Comparison of ENCODE assay signal across 18 cellular contexts in genomic region chr1:2340086-2340917, GRCh38. TPM values are rescaled to one million over a fixed set of nuclear protein-coding genes. Genes with fewer than 3 reads are reported as not detected.
DNase-seq lines count a peak whose midpoint lies in the region; ATAC-seq, FAIRE-seq and TF ChIP-seq lines count a peak whose summit lies in the region.
"Had no signal": no experiment of that assay in that cellular context is flagged by ENCODE, and none has a peak within 500 bp of the region (broad histone marks: within the 10 kb centered on the region; RNA-seq: fewer than 3 reads in every experiment).

No MANE protein-coding gene starts in this region.

- H4K8ac ChIP-seq in H1 (ENCODE audit: extremely low read depth, insufficient read depth, low read length) = peak overlapping the region; percentile 35

- H2BK20ac ChIP-seq in H1 (ENCODE audit: low read length) = no peak overlapping the region

- no peak overlapping the region for H3K4me3 ChIP-seq in HepG2 (replicated peaks in 1 of 3; ENCODE audit: insufficient read depth in 1 of 3, low read depth in 2 of 3, low read length in 3 of 3)
- H3K4me3 ChIP-seq in right lobe of liver = no peak overlapping the region
- no peak overlapping the region for H3K4me3 ChIP-seq in H1 (ENCODE audit: extremely low read depth in 1 of 4, insufficient read depth in 2 of 4, low read depth in 3 of 4, low read length in 4 of 4)
- no peak overlapping the region for H3K4me3 ChIP-seq in neural progenitor cell
- H3K4me3 ChIP-seq: A549, GM23338, HAP-1 had no signal

- H3K14ac ChIP-seq in H1 (ENCODE audit: insufficient read length) = no peak overlapping the region

- no peak overlapping the region for H2BK5ac ChIP-seq in H1 (ENCODE audit: low read depth, low read length)

- H2BK15ac ChIP-seq in H1 (ENCODE audit: low read length) = no peak overlapping the region

- H3K27ac Mint-ChIP-seq in neural progenitor cell = peak overlapping the region; percentile 81
- H3K27ac Mint-ChIP-seq: CD4-positive, alpha-beta memory T cell; GM23338 had no signal

- H2AK5ac ChIP-seq in H1 (ENCODE audit: low read depth, low read length) = no peak overlapping the region

- H3K4me1 Mint-ChIP-seq in neural progenitor cell = peaks cover 9% of the 10 kb centered on the region
- H3K4me1 Mint-ChIP-seq: CD4-positive, alpha-beta memory T cell; GM23338 had no signal

- DNase-seq in HepG2 (ENCODE audit: low spot score) (no peak), right lobe of liver (no peak), H1 (ENCODE audit: low read depth in 1 of 2, low spot score in 2 of 2) (no peak), neural progenitor cell (ENCODE audit: low spot score) (no peak), epidermal melanocyte (ENCODE audit: insufficient read length, low spot score) (no peak)
- DNase-seq: BE2C, DMS153, DMS79 treated with DMSO at 0.1 percent for 48 hours, EL had no signal

- TF ChIP-seq POLR2A in HepG2 (IDR thresholded peaks at IDR 0.05; ENCODE audit: insufficient read depth in 1 of 2, low read depth in 2 of 2, low read length in 2 of 2) (no peak), right lobe of liver (IDR thresholded peaks at IDR 0.05) (no peak), H1 (IDR thresholded peaks at IDR 0.05; ENCODE audit: control extremely low read depth in 1 of 2, low read depth in 2 of 2, low read length in 2 of 2) (no peak)

- no peak for TF ChIP-seq RAD21 in HepG2 (CRISPR knock-in tag; IDR thresholded peaks at IDR 0.05)
- no peak for TF ChIP-seq RAD21 in H1 (IDR thresholded peaks at IDR 0.05 in 1 of 2, conservative IDR thresholded peaks at IDR 0.05 in 1 of 2; ENCODE audit: low read depth in 2 of 2, low read length in 2 of 2)

- H2BK120ac ChIP-seq in H1 (replicated peaks; ENCODE audit: low read depth, low read length) = no peak overlapping the region

- H3K9ac ChIP-seq in HepG2 (ENCODE audit: insufficient read depth, low read depth, low read length) = no peak overlapping the region
- no peak overlapping the region for H3K9ac ChIP-seq in H1 (replicated peaks in 1 of 4; ENCODE audit: extremely low read depth in 1 of 4, low read depth in 3 of 4, low read length in 3 of 4)
- no peak overlapping the region for H3K9ac ChIP-seq in neural progenitor cell

- no peak overlapping the region for H4K5ac ChIP-seq in H1 (ENCODE audit: insufficient read length, low read depth, low read length)

- H3K36me3 ChIP-seq in HepG2 (replicated peaks in 1 of 2; ENCODE audit: control insufficient read depth in 1 of 2, insufficient read depth in 2 of 2, low read length in 2 of 2) (no peaks in the 10 kb centered on the region), right lobe of liver (no peaks in the 10 kb centered on the region), H1 (ENCODE audit: control insufficient read depth in 2 of 4, insufficient read depth in 4 of 4, low read length in 3 of 4) (no peaks in the 10 kb centered on the region), neural progenitor cell (no peaks in the 10 kb centered on the region)
- H3K36me3 ChIP-seq: BE2C, HAP-1 had no signal

- H3K9me3 Mint-ChIP-seq in neural progenitor cell = no peaks in the 10 kb centered on the region
- H3K9me3 Mint-ChIP-seq: CD4-positive, alpha-beta memory T cell; GM23338 had no signal

- BruUV-seq in HepG2 (replicated peaks; lab: Mats Ljungman, UMichigan) = no TSS peak

- H3K79me1 ChIP-seq in H1 (ENCODE audit: low read depth, low read length) = no peaks in the 10 kb centered on the region

- TF ChIP-seq EP300 in HepG2 (IDR thresholded peaks at IDR 0.05; ENCODE audit: low read depth in 2 of 2, low read length in 2 of 2) (no peak), HepG2 (CRISPR knock-in tag; IDR thresholded peaks at IDR 0.05; ENCODE audit: borderline replicate concordance) (no peak), H1 (IDR thresholded peaks at IDR 0.05; ENCODE audit: borderline replicate concordance in 1 of 2, low read depth in 2 of 2, low read length in 2 of 2) (no peak)

- intact Hi-C loops in HepG2 (cut with micrococcal nuclease; ENCODE audit: unreplicated experiment) = no loop called here
- intact Hi-C loops in right lobe of liver (cut with DNase I) = no loop called here

- H3K4me1 ChIP-seq in HepG2 (ENCODE audit: insufficient read depth, low read length) (no peaks in the 10 kb centered on the region), right lobe of liver (no peaks in the 10 kb centered on the region), H1 (replicated peaks in 1 of 4; ENCODE audit: control insufficient read depth in 3 of 4, insufficient read depth in 4 of 4, low read length in 3 of 4) (no peaks in the 10 kb centered on the region), neural progenitor cell (no peaks in the 10 kb centered on the region)
- H3K4me1 ChIP-seq: A549, BE2C, HAP-1 had no signal

- H3K27me3 Mint-ChIP-seq in neural progenitor cell (ENCODE audit: insufficient read depth, low read depth) = peaks cover 8% of the 10 kb centered on the region
- H3K27me3 Mint-ChIP-seq: CD4-positive, alpha-beta memory T cell had no signal

- no peak overlapping the region for H3K18ac ChIP-seq in H1 (ENCODE audit: extremely low read depth, low read length)

- TF ChIP-seq CTCF in HepG2 (CRISPR knock-in tag; IDR thresholded peaks at IDR 0.05) (no peak), right lobe of liver (IDR thresholded peaks at IDR 0.05) (no peak), H1 (IDR thresholded peaks at IDR 0.05; ENCODE audit: control extremely low read depth in 1 of 3, insufficient read depth in 1 of 3, low read depth in 1 of 3, low read length in 3 of 3) (no peak), neural progenitor cell (IDR thresholded peaks at IDR 0.05) (no peak)

- H2AFZ ChIP-seq in HepG2 (ENCODE audit: low read length) (no peak overlapping the region), H1 (ENCODE audit: low read length) (no peak overlapping the region), neural progenitor cell (replicated peaks) (no peak overlapping the region)
- H2AFZ ChIP-seq: GM23338 had no signal

- H3K9me3 ChIP-seq in HepG2 (ENCODE audit: low read length) = no peaks in the 10 kb centered on the region
- H3K9me3 ChIP-seq in right lobe of liver = no peaks in the 10 kb centered on the region
- no peaks in the 10 kb centered on the region for H3K9me3 ChIP-seq in H1 (ENCODE audit: insufficient read depth in 2 of 2, low read depth in 1 of 2, low read length in 1 of 2)
- no peaks in the 10 kb centered on the region for H3K9me3 ChIP-seq in neural progenitor cell (ENCODE audit: low read depth)
- H3K9me3 ChIP-seq: A549, BE2C, HAP-1 had no signal

- H3K56ac ChIP-seq in H1 (replicated peaks; ENCODE audit: insufficient read length, low read depth, low read length) = no peak overlapping the region

- no peak overlapping the region for H3K4ac ChIP-seq in H1 (replicated peaks; ENCODE audit: insufficient read length, low read depth, low read length)

- H2BK12ac ChIP-seq in H1 (ENCODE audit: low read depth, low read length) = no peak overlapping the region

- H3F3A ChIP-seq in neural progenitor cell (ENCODE audit: low read depth) = no peaks in the 10 kb centered on the region

- H3K36me3 Mint-ChIP-seq in neural progenitor cell = no peaks in the 10 kb centered on the region
- H3K36me3 Mint-ChIP-seq: CD4-positive, alpha-beta memory T cell had no signal

- H3K27me3 ChIP-seq in HepG2 (ENCODE audit: control insufficient read depth in 1 of 2, insufficient read depth in 2 of 2, low read length in 2 of 2) (peaks cover 29 to 79% of the 10 kb centered on the region in 2 experiments; a peak in 4 of 5 replicates), right lobe of liver (no peaks in the 10 kb centered on the region), H1 (replicated peaks in 1 of 4; ENCODE audit: control insufficient read depth in 3 of 4, extremely low read depth in 1 of 4, insufficient read depth in 3 of 4, low read length in 3 of 4) (no peaks in the 10 kb centered on the region), neural progenitor cell (no peaks in the 10 kb centered on the region)
- H3K27me3 ChIP-seq: BE2C had no signal

- H3K27ac ChIP-seq in HepG2 (ENCODE audit: extremely low read length, insufficient read depth, low read length) (no peak overlapping the region), right lobe of liver (no peak overlapping the region), H1 (ENCODE audit: low read depth, low read length) (no peak overlapping the region), neural progenitor cell (no peak overlapping the region)
- H3K27ac ChIP-seq: A549, C4-2B, HL-60 had no signal

- CTCF ChIA-PET in HepG2 (lab: Yijun Ruan, JAX; ENCODE audit: low intra/inter-chr PET ratio, low total read pairs) (no interaction called here), H1 (lab: Charles Lee; ENCODE audit: partially characterized antibody) (interaction anchor here (1.5 to 1.7 kb wide), 2 partner anchors 41 kb away, joined by 3 to 5 read pairs; no protein-coding TSS in a partner anchor)

- H3K4me2 ChIP-seq in HepG2 (ENCODE audit: low read depth, low read length) (no peak overlapping the region), H1 (ENCODE audit: insufficient read depth in 1 of 2, low read depth in 2 of 2, low read length in 2 of 2) (no peak overlapping the region), neural progenitor cell (no peak overlapping the region)
- H3K4me2 ChIP-seq: A549, GM23338 had no signal

- H3K23ac ChIP-seq in H1 (ENCODE audit: insufficient read length) = no peak overlapping the region

- H3K79me2 ChIP-seq in HepG2 (ENCODE audit: insufficient read depth, low read length) = no peaks in the 10 kb centered on the region
- no peaks in the 10 kb centered on the region for H3K79me2 ChIP-seq in H1 (ENCODE audit: control insufficient read depth in 1 of 2, insufficient read depth in 2 of 2, low read length in 2 of 2)
- no peaks in the 10 kb centered on the region for H3K79me2 ChIP-seq in neural progenitor cell (ENCODE audit: low read depth)

- ATAC-seq in HepG2 (no peak), right lobe of liver (no peak), HG02885 (IDR thresholded peaks at IDR 0.05; ENCODE audit: poor library complexity, unreplicated experiment) (no peak)
- ATAC-seq: A549, GM23338 had no signal

- no peaks in the 10 kb centered on the region for H3K23me2 ChIP-seq in H1 (ENCODE audit: low read depth, low read length)

- H4K20me1 ChIP-seq in HepG2 (ENCODE audit: insufficient read depth, low read length) = no peaks in the 10 kb centered on the region
- H4K20me1 ChIP-seq in H1 (replicated peaks in 1 of 2; ENCODE audit: control insufficient read depth in 1 of 2, insufficient read depth in 2 of 2, low read length in 2 of 2) = peaks cover 0 to 3% of the 10 kb centered on the region in 2 experiments
- no peaks in the 10 kb centered on the region for H4K20me1 ChIP-seq in neural progenitor cell (ENCODE audit: low read depth)

- no peak overlapping the region for H4K91ac ChIP-seq in H1 (replicated peaks; ENCODE audit: insufficient read length, low read length)

- 45% methylated on average over 11 of the region's 24 CpGs for WGBS in HepG2 (ENCODE audit: low lambda C conversion rate)
- WGBS in right lobe of liver (ENCODE audit: insufficient coverage, low coverage, low lambda C conversion rate, missing lambda C conversion rate) = 71% methylated on average over 5 of the region's 24 CpGs
- 92% methylated on average over 23 of the region's 24 CpGs; no CpG with 5 or more reads in 1 of the 2 experiments for WGBS in H1 (ENCODE audit: extremely low coverage in 1 of 2, insufficient coverage in 1 of 2, insufficient read length in 1 of 2, insufficient replicate concordance in 2 of 2, low coverage in 1 of 2, low lambda C conversion rate in 2 of 2, missing lambda C conversion rate in 1 of 2), 2 experiments

- no peak for FAIRE-seq in HepG2 (lab: Jason Lieb, UNC)
- FAIRE-seq in H1 (lab: Jason Lieb, UNC) = no peak
- FAIRE-seq: A549, G401.6, GM12891 had no signal

- POLR2A ChIA-PET in HepG2 (lab: Yijun Ruan, JAX) = no interaction called here
- POLR2A ChIA-PET in H1 (lab: Charles Lee; ENCODE audit: partially characterized antibody) = no interaction called here

- H3K4me3 Mint-ChIP-seq in neural progenitor cell = no peak overlapping the region
- H3K4me3 Mint-ChIP-seq: CD4-positive, alpha-beta memory T cell; GM23338 had no signal

- in situ Hi-C loops in HepG2 (cut with HindIII; ENCODE audit: extremely low pct_ligation_motif_present, low pct_unique_long_range_greater_than_20kb) = no loop called here

RNA-seq across cellular contexts. Expression of gene MORN1, which starts 51.1 kb away (rescaled TPM):
- total RNA-seq in HepG2 (2016; rRNA removed; fragmentation: Illumina TruSeq; extraction: Trizol) (3.9 and 6.5 TPM in 2 replicates), right lobe of liver (1 to 10 TPM; 3.1 to 7.1 (median 4.5) TPM), neural progenitor cell (ENCODE audit: low replicate concordance) (7.0 and 15.5 TPM in 2 replicates)
- 1.5 and 2.2 TPM in 2 replicates for total RNA-seq in HepG2 (2016; cell fraction: cytosol; rRNA removed; fragmentation: Illumina TruSeq; extraction: Trizol; ENCODE audit: low read depth)
- 3.5 and 5.4 TPM in 2 replicates for total RNA-seq in HepG2 (2016; cell fraction: insoluble cytoplasmic fraction; rRNA removed; fragmentation: Illumina TruSeq; extraction: Trizol)
- 1.7 and 1.8 TPM in 2 replicates for total RNA-seq in HepG2 (2016; cell fraction: membrane; rRNA removed; fragmentation: Illumina TruSeq; extraction: Trizol)
- total RNA-seq in HepG2 (2016; cell fraction: nucleus; rRNA removed; fragmentation: Illumina TruSeq; extraction: Trizol) = 6.4 and 6.8 TPM in 2 replicates
- polyA plus RNA-seq in HepG2 (2011; rRNA removed) (2.6 and 3.1 TPM in 2 replicates), H1 (2011; rRNA removed) (5.0 and 7.6 TPM in 2 replicates)
- 2.5 and 3.1 TPM in 2 replicates for polyA plus RNA-seq in HepG2 (2011; cell fraction: cytosol; rRNA removed)
- 7.8 and 8.8 TPM in 2 replicates for polyA plus RNA-seq in HepG2 (2011; cell fraction: nucleus; rRNA removed)
- 1.3 and 1.7 TPM in 2 replicates for polyA plus RNA-seq in HepG2 (2012)
- polyA plus RNA-seq in HepG2 (2016; cell fraction: cytosol; fragmentation: Illumina TruSeq; extraction: Trizol; ENCODE audit: low read depth) = 0.84 and 1.9 TPM in 2 replicates
- 2.3 and 3.3 TPM in 2 replicates for polyA plus RNA-seq in HepG2 (2016; cell fraction: insoluble cytoplasmic fraction; fragmentation: Illumina TruSeq; extraction: Trizol; ENCODE audit: low read depth)
- polyA plus RNA-seq in HepG2 (2016; cell fraction: membrane; fragmentation: Illumina TruSeq; extraction: Trizol; ENCODE audit: low read depth) = 0.73 and 1.3 TPM in 2 replicates
- 8.2 and 9.2 TPM in 2 replicates for polyA plus RNA-seq in HepG2 (2016; cell fraction: nucleus; fragmentation: Illumina TruSeq; extraction: Trizol; ENCODE audit: insufficient read depth, low read depth)
- polyA minus RNA-seq in HepG2 (2011; rRNA and poly(A)+ RNA removed; ENCODE audit: low replicate concordance) = 6.7 and 28.4 TPM in 2 replicates
- 1.3 and 3.0 TPM in 2 replicates for polyA minus RNA-seq in HepG2 (2011; cell fraction: cytosol; rRNA and poly(A)+ RNA removed)
- polyA minus RNA-seq in HepG2 (2011; cell fraction: nucleus; rRNA and poly(A)+ RNA removed) = 7.5 and 8.9 TPM in 2 replicates
- total RNA-seq in H1 (2021; fragmentation: NEBNext Ultra II Directional; extraction: Animal tissue kit (Norgen Biotek cat#: 25700)) = 9.1 and 10.5 TPM in 2 replicates
- 6.9 TPM for polyA plus RNA-seq in H1 (2011; cell fraction: cytosol; rRNA removed)
- 15.8 TPM for polyA plus RNA-seq in H1 (2011; cell fraction: nucleus; rRNA removed)
- polyA plus RNA-seq in H1 (2012, experiment 1 of 2) = 4.3 to 8.9 TPM (median 7.8 TPM) in 4 replicates
- polyA plus RNA-seq in H1 (2012, experiment 2 of 2) = 2.9 TPM
- polyA plus RNA-seq in H1 (2013, experiment 1 of 2) = 3.5 TPM
- 3.7 TPM for polyA plus RNA-seq in H1 (2013, experiment 2 of 2)
- polyA minus RNA-seq in H1 (2011; rRNA and poly(A)+ RNA removed) = 9.2 and 11.9 TPM in 2 replicates
- polyA minus RNA-seq in H1 (2011; cell fraction: cytosol; rRNA and poly(A)+ RNA removed) = 7.9 TPM
- 14.4 TPM for polyA minus RNA-seq in H1 (2011; cell fraction: nucleus; rRNA and poly(A)+ RNA removed)

RNA-seq across cellular contexts. Expression of gene RER1, which starts 51.3 kb away (rescaled TPM):
- total RNA-seq in HepG2 (2016; rRNA removed; fragmentation: Illumina TruSeq; extraction: Trizol) (83.9 and 128 TPM in 2 replicates), right lobe of liver (100 to 1,000 TPM in 4 of 6 experiments, 10 to 100 TPM in 2; 76.5 to 166 (median 122) TPM), neural progenitor cell (ENCODE audit: low replicate concordance) (39.1 and 42.5 TPM in 2 replicates)
- total RNA-seq in HepG2 (2016; cell fraction: cytosol; rRNA removed; fragmentation: Illumina TruSeq; extraction: Trizol; ENCODE audit: low read depth) = 51.3 and 72.8 TPM in 2 replicates
- 89.5 and 137 TPM in 2 replicates for total RNA-seq in HepG2 (2016; cell fraction: insoluble cytoplasmic fraction; rRNA removed; fragmentation: Illumina TruSeq; extraction: Trizol)
- total RNA-seq in HepG2 (2016; cell fraction: membrane; rRNA removed; fragmentation: Illumina TruSeq; extraction: Trizol) = 77.4 and 86.1 TPM in 2 replicates
- 76.0 and 95.5 TPM in 2 replicates for total RNA-seq in HepG2 (2016; cell fraction: nucleus; rRNA removed; fragmentation: Illumina TruSeq; extraction: Trizol)
- polyA plus RNA-seq in HepG2 (2011; rRNA removed) (135 and 164 TPM in 2 replicates), H1 (2011; rRNA removed) (120 and 134 TPM in 2 replicates)
- 82.7 and 131 TPM in 2 replicates for polyA plus RNA-seq in HepG2 (2011; cell fraction: cytosol; rRNA removed)
- 155 and 197 TPM in 2 replicates for polyA plus RNA-seq in HepG2 (2011; cell fraction: nucleus; rRNA removed)
- polyA plus RNA-seq in HepG2 (2012) = 64.5 and 73.8 TPM in 2 replicates
- 84.3 and 98.6 TPM in 2 replicates for polyA plus RNA-seq in HepG2 (2016; cell fraction: cytosol; fragmentation: Illumina TruSeq; extraction: Trizol; ENCODE audit: low read depth)
- polyA plus RNA-seq in HepG2 (2016; cell fraction: insoluble cytoplasmic fraction; fragmentation: Illumina TruSeq; extraction: Trizol; ENCODE audit: low read depth) = 87.8 and 97.0 TPM in 2 replicates
- 69.1 and 85.3 TPM in 2 replicates for polyA plus RNA-seq in HepG2 (2016; cell fraction: membrane; fragmentation: Illumina TruSeq; extraction: Trizol; ENCODE audit: low read depth)
- 191 and 194 TPM in 2 replicates for polyA plus RNA-seq in HepG2 (2016; cell fraction: nucleus; fragmentation: Illumina TruSeq; extraction: Trizol; ENCODE audit: insufficient read depth, low read depth)
- 95.9 and 234 TPM in 2 replicates for polyA minus RNA-seq in HepG2 (2011; rRNA and poly(A)+ RNA removed; ENCODE audit: low replicate concordance)
- polyA minus RNA-seq in HepG2 (2011; cell fraction: cytosol; rRNA and poly(A)+ RNA removed) = 32.9 and 45.5 TPM in 2 replicates
- 23.3 and 29.3 TPM in 2 replicates for polyA minus RNA-seq in HepG2 (2011; cell fraction: nucleus; rRNA and poly(A)+ RNA removed)
- 92.0 and 102 TPM in 2 replicates for total RNA-seq in H1 (2021; fragmentation: NEBNext Ultra II Directional; extraction: Animal tissue kit (Norgen Biotek cat#: 25700))
- polyA plus RNA-seq in H1 (2011; cell fraction: cytosol; rRNA removed) = 93.7 TPM
- 63.8 TPM for polyA plus RNA-seq in H1 (2011; cell fraction: nucleus; rRNA removed)
- polyA plus RNA-seq in H1 (2012, experiment 1 of 2) = 70.3 to 94.7 TPM (median 80.1 TPM) in 4 replicates
- polyA plus RNA-seq in H1 (2012, experiment 2 of 2) = 37.7 TPM
- 96.9 TPM for polyA plus RNA-seq in H1 (2013, experiment 1 of 2)
- polyA plus RNA-seq in H1 (2013, experiment 2 of 2) = 106 TPM
- polyA minus RNA-seq in H1 (2011; rRNA and poly(A)+ RNA removed) = 133 and 151 TPM in 2 replicates
- 34.6 TPM for polyA minus RNA-seq in H1 (2011; cell fraction: cytosol; rRNA and poly(A)+ RNA removed)
- 20.3 TPM for polyA minus RNA-seq in H1 (2011; cell fraction: nucleus; rRNA and poly(A)+ RNA removed)

Comparison
In these comparisons a context has a peak if more than half of its experiments do, and no peak if none do; other contexts are left out.
1. Of the 41 proteins assayed by ChIP-seq in both HepG2 and H1: peak only in HepG2: none; only in H1: FOSL1; in both: none; in neither: 40.